Comparison of ENCODE assay signal across 1 cellular context in the genomic region with DNA sequence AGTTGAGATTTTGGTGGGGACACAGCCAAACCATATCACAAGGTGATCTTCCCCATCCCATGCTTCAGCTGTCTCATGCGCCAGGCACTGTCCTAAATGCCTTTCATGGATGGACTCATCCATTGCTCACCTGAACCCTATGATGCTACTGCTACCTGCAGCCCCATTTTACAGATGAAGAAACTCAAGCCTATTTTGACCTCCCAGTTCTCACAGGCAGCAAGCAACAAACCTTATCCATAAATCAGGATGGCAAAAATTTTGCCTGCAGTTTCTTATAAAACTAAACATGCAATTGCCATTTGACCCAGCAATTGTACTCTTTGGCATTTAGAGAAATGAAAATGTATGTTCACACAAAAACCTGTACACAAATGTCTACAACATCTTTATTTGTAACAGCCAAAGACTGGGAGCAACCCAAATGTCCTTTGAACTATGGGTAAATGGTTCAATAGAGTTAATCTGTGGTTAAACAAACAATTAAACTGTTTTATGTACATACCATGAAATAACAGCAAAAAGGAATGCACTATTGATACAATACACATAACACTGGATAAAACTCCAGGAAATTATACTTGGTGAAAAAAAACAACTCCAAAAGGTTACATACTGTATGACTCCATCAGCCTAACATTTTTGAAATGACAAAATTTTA.
TF ChIP-seq lines count a peak whose summit lies in the region.

No MANE protein-coding gene starts in this region.

TF ChIP-seq in liver, 16 proteins besides CTCF, POLR2A, EP300 and RAD21:
- TF ChIP-seq FOXA2 (IDR thresholded peaks at IDR 0.05) (peak; percentile 90), YY1 (IDR thresholded peaks at IDR 0.05) (no peak), HNF4A (conservative IDR thresholded peaks at IDR 0.05) (peak; percentile 90 to 92), FOXA1 (IDR thresholded peaks at IDR 0.05) (peak; percentile 91), EGR1 (IDR thresholded peaks at IDR 0.05; ENCODE audit: low read depth in 2 of 2) (no peak), NR2F2 (IDR thresholded peaks at IDR 0.05) (peak; percentile 64), SP1 (IDR thresholded peaks at IDR 0.05) (peak; percentile 68), TAF1 (conservative IDR thresholded peaks at IDR 0.05) (no peak), HNF4G (IDR thresholded peaks at IDR 0.05) (peak; percentile 73), JUND (IDR thresholded peaks at IDR 0.05) (peak in 1 of 2 donors; percentile 32), GABPA (IDR thresholded peaks at IDR 0.05 in 1 of 2, conservative IDR thresholded peaks at IDR 0.05 in 1 of 2) (no peak), RXRA (IDR thresholded peaks at IDR 0.05) (peak; percentile 83 to 94)
- TF ChIP-seq, protein P1, sequence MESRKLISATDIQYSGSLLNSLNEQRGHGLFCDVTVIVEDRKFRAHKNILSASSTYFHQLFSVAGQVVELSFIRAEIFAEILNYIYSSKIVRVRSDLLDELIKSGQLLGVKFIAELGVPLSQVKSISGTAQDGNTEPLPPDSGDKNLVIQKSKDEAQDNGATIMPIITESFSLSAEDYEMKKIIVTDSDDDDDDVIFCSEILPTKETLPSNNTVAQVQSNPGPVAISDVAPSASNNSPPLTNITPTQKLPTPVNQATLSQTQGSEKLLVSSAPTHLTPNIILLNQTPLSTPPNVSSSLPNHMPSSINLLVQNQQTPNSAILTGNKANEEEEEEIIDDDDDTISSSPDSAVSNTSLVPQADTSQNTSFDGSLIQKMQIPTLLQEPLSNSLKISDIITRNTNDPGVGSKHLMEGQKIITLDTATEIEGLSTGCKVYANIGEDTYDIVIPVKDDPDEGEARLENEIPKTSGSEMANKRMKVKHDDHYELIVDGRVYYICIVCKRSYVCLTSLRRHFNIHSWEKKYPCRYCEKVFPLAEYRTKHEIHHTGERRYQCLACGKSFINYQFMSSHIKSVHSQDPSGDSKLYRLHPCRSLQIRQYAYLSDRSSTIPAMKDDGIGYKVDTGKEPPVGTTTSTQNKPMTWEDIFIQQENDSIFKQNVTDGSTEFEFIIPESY (IDR thresholded peaks at IDR 0.05): no peak
- TF ChIP-seq, protein P2, sequence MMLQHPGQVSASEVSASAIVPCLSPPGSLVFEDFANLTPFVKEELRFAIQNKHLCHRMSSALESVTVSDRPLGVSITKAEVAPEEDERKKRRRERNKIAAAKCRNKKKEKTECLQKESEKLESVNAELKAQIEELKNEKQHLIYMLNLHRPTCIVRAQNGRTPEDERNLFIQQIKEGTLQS (IDR thresholded peaks at IDR 0.05): no peak
- TF ChIP-seq, protein P3, sequence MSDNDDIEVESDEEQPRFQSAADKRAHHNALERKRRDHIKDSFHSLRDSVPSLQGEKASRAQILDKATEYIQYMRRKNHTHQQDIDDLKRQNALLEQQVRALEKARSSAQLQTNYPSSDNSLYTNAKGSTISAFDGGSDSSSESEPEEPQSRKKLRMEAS (IDR thresholded peaks at IDR 0.05): no peak
- TF ChIP-seq, protein P4, sequence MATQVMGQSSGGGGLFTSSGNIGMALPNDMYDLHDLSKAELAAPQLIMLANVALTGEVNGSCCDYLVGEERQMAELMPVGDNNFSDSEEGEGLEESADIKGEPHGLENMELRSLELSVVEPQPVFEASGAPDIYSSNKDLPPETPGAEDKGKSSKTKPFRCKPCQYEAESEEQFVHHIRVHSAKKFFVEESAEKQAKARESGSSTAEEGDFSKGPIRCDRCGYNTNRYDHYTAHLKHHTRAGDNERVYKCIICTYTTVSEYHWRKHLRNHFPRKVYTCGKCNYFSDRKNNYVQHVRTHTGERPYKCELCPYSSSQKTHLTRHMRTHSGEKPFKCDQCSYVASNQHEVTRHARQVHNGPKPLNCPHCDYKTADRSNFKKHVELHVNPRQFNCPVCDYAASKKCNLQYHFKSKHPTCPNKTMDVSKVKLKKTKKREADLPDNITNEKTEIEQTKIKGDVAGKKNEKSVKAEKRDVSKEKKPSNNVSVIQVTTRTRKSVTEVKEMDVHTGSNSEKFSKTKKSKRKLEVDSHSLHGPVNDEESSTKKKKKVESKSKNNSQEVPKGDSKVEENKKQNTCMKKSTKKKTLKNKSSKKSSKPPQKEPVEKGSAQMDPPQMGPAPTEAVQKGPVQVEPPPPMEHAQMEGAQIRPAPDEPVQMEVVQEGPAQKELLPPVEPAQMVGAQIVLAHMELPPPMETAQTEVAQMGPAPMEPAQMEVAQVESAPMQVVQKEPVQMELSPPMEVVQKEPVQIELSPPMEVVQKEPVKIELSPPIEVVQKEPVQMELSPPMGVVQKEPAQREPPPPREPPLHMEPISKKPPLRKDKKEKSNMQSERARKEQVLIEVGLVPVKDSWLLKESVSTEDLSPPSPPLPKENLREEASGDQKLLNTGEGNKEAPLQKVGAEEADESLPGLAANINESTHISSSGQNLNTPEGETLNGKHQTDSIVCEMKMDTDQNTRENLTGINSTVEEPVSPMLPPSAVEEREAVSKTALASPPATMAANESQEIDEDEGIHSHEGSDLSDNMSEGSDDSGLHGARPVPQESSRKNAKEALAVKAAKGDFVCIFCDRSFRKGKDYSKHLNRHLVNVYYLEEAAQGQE (IDR thresholded peaks at IDR 0.05): no peak
